Comparison of ENCODE assay signal across 8 cellular contexts in genomic region chr19:55069137-55069858, GRCh38. TPM values are rescaled to one million over a fixed set of nuclear protein-coding genes. Genes with fewer than 3 reads are reported as not detected.
DNase-seq lines count a peak whose midpoint lies in the region; TF ChIP-seq lines count a peak whose summit lies in the region.

No MANE protein-coding gene starts in this region.

- no peak for TF ChIP-seq CTCF in kidney epithelial cell (IDR thresholded peaks at IDR 0.05; ENCODE audit: insufficient read depth, low read length, poor library complexity, severe bottlenecking)

- peak overlapping the region; percentile 16 for H3K27ac ChIP-seq in CD8-positive, alpha-beta memory T cell (ENCODE audit: low read depth, low read length)
- peak overlapping the region; percentile 78 for H3K27ac ChIP-seq in urinary bladder (ENCODE audit: low read depth)

- DNase-seq in CD8-positive, alpha-beta memory T cell: no peak
- DNase-seq in HT1080 (ENCODE audit: low read depth): peak; percentile 58
- DNase-seq in adipocyte (ENCODE audit: low read depth): peak; percentile 39
- no peak for DNase-seq in kidney epithelial cell (ENCODE audit: low read depth)
- DNase-seq in stimulated activated CD4-positive, alpha-beta T cell treated with anti-CD3 and anti-CD28 coated beads, Interleukin-4, amount 100 ng/mL, for 1 hour: no peak
- no peak for DNase-seq in kidney glomerular epithelial cell (lab: John Stamatoyannopoulos, UW)
- DNase-seq in C1 segment of cervical spinal cord (lab: John Stamatoyannopoulos, UW): no peak

- no peaks in the 10 kb centered on the region for H3K36me3 Mint-ChIP-seq in CD8-positive, alpha-beta memory T cell

- POLR2A ChIA-PET in CD8-positive, alpha-beta memory T cell (lab: Charles Lee): no interaction called here

- 5% methylated on average over 25 of the region's 25 CpGs for WGBS in urinary bladder

- H3K36me3 ChIP-seq in CD8-positive, alpha-beta memory T cell (ENCODE audit: insufficient read depth, low read length): no peaks in the 10 kb centered on the region
- H3K36me3 ChIP-seq in adipocyte (ENCODE audit: control insufficient read depth, insufficient read depth, low read length, severe bottlenecking): no peaks in the 10 kb centered on the region
- H3K36me3 ChIP-seq in kidney epithelial cell (ENCODE audit: control insufficient read depth, insufficient read depth, low read length): no peaks in the 10 kb centered on the region
- H3K36me3 ChIP-seq in urinary bladder (ENCODE audit: insufficient read depth): no peaks in the 10 kb centered on the region

- peaks cover 0 to 18% (median 5%) of the 10 kb centered on the region in 5 donors for H3K9me3 Mint-ChIP-seq in CD8-positive, alpha-beta memory T cell

- peaks cover 9% of the 10 kb centered on the region for H3K4me1 ChIP-seq in CD8-positive, alpha-beta memory T cell (ENCODE audit: insufficient read depth, low read length)
- H3K4me1 ChIP-seq in adipocyte (ENCODE audit: control insufficient read depth, insufficient read depth, low read length) (peaks cover 4% of the 10 kb centered on the region), urinary bladder (ENCODE audit: insufficient read depth) (no peaks in the 10 kb centered on the region)

- peak overlapping the region; percentile 4 for H3K4me3 ChIP-seq in CD8-positive, alpha-beta memory T cell (ENCODE audit: low read length)
- H3K4me3 ChIP-seq in adipocyte (ENCODE audit: low read length): peak overlapping the region; percentile 46
- H3K4me3 ChIP-seq in kidney epithelial cell (ENCODE audit: low read depth, low read length): peak overlapping the region; percentile 25
- H3K4me3 ChIP-seq in urinary bladder (ENCODE audit: low read depth, low read length): no peak overlapping the region

- peaks cover 18% of the 10 kb centered on the region for H3K27me3 ChIP-seq in CD8-positive, alpha-beta memory T cell (ENCODE audit: insufficient read depth, low read length, poor library complexity, severe bottlenecking)
- H3K27me3 ChIP-seq in adipocyte (replicated peaks; ENCODE audit: control insufficient read depth, insufficient read depth, low read length) (peaks cover 44% of the 10 kb centered on the region), kidney epithelial cell (ENCODE audit: control insufficient read depth, insufficient read depth, low read length) (peaks cover 35% of the 10 kb centered on the region)

- H3K27ac Mint-ChIP-seq in CD8-positive, alpha-beta memory T cell: peak overlapping the region in 5 of 8 donors; percentile 6 to 87 (median 75)

- H3K9me3 ChIP-seq in CD8-positive, alpha-beta memory T cell (ENCODE audit: low read length): no peaks in the 10 kb centered on the region
- H3K9me3 ChIP-seq in adipocyte (ENCODE audit: control insufficient read depth, low read length): no peaks in the 10 kb centered on the region

- H3K27me3 Mint-ChIP-seq in CD8-positive, alpha-beta memory T cell: peaks cover 67 to 74% of the 10 kb centered on the region in 2 donors

- CTCF ChIA-PET in CD8-positive, alpha-beta memory T cell (lab: Charles Lee): interaction anchor here (1.0 kb wide), 1 partner anchor 19 kb away, joined by 3 read pairs; no protein-coding TSS in a partner anchor

- H3K4me1 Mint-ChIP-seq in CD8-positive, alpha-beta memory T cell: peaks cover 8 to 9% (median 8%) of the 10 kb centered on the region in 3 donors

- H3K9ac ChIP-seq in adipocyte (ENCODE audit: low read length): no peak overlapping the region

- H3K4me3 Mint-ChIP-seq in CD8-positive, alpha-beta memory T cell: peak overlapping the region in 5 of 7 donors; percentile 55 to 76 (median 64)

RNA-seq across cellular contexts. Expression of gene RDH13, which starts 6.3 kb away (rescaled TPM):
- total RNA-seq in CD8-positive, alpha-beta memory T cell: 10 to 100 TPM; 21.4 to 22.2 TPM
- polyA plus RNA-seq in CD8-positive, alpha-beta memory T cell: 15.8 TPM
- total RNA-seq in HT1080 (2014; rRNA removed; shearing (Covaris generic)): 15.6 and 18.6 TPM in 2 replicates
- polyA plus RNA-seq in HT1080 (2015; cell fraction: cytosol; rRNA removed): 6.1 and 8.4 TPM in 2 replicates
- 10.7 and 13.7 TPM in 2 replicates for polyA plus RNA-seq in HT1080 (2015; cell fraction: nucleus; rRNA removed)
- 16.6 and 23.4 TPM in 2 replicates for total RNA-seq in kidney epithelial cell
- total RNA-seq in urinary bladder: 15.0 TPM
- 12.4 TPM for polyA plus RNA-seq in urinary bladder

RNA-seq across cellular contexts. Expression of gene EPS8L1, which starts 6.4 kb away (rescaled TPM):
- total RNA-seq in CD8-positive, alpha-beta memory T cell: under 1 TPM; 0.27 to 0.74 TPM
- 0.28 TPM for polyA plus RNA-seq in CD8-positive, alpha-beta memory T cell
- total RNA-seq in HT1080 (2014; rRNA removed; shearing (Covaris generic)): 7.3 and 7.8 TPM in 2 replicates
- polyA plus RNA-seq in HT1080 (2015; cell fraction: cytosol; rRNA removed): 2.4 and 2.7 TPM in 2 replicates
- 6.8 and 8.7 TPM in 2 replicates for polyA plus RNA-seq in HT1080 (2015; cell fraction: nucleus; rRNA removed)
- total RNA-seq in kidney epithelial cell: 30.5 and 33.8 TPM in 2 replicates
- 3.0 TPM for total RNA-seq in urinary bladder
- polyA plus RNA-seq in urinary bladder: 8.1 TPM

RNA-seq across cellular contexts. Expression of gene GP6, which starts 31.2 kb away (rescaled TPM):
- total RNA-seq in CD8-positive, alpha-beta memory T cell: not detected
- polyA plus RNA-seq in CD8-positive, alpha-beta memory T cell: 0.21 TPM
- 0.03 and 0.05 TPM in 2 replicates for total RNA-seq in HT1080 (2014; rRNA removed; shearing (Covaris generic))
- polyA plus RNA-seq in HT1080 (2015; cell fraction: cytosol; rRNA removed): 0.05 TPM in 1 of 2 replicates, not detected in the other
- polyA plus RNA-seq in HT1080 (2015; cell fraction: nucleus; rRNA removed): 0.33 TPM in 1 of 2 replicates, not detected in the other
- total RNA-seq in kidney epithelial cell (0.33 TPM in 1 of 2 replicates, not detected in the other), urinary bladder (not detected)
- polyA plus RNA-seq in urinary bladder: 0.16 TPM

RNA-seq across cellular contexts. Expression of gene PPP1R12C, which starts 48.1 kb away (rescaled TPM):
- total RNA-seq in CD8-positive, alpha-beta memory T cell: 10 to 100 TPM; 95.4 to 98.3 TPM
- 7.7 TPM for polyA plus RNA-seq in CD8-positive, alpha-beta memory T cell
- 51.1 and 57.6 TPM in 2 replicates for total RNA-seq in HT1080 (2014; rRNA removed; shearing (Covaris generic))
- 29.1 and 34.0 TPM in 2 replicates for polyA plus RNA-seq in HT1080 (2015; cell fraction: cytosol; rRNA removed)
- polyA plus RNA-seq in HT1080 (2015; cell fraction: nucleus; rRNA removed): 149 and 151 TPM in 2 replicates
- total RNA-seq in kidney epithelial cell (62.9 and 94.8 TPM in 2 replicates), urinary bladder (24.8 TPM)
- 219 TPM for polyA plus RNA-seq in urinary bladder

Comparison
In these comparisons a context has a peak if more than half of its experiments do, and no peak if none do; other contexts are left out.
1. DNase-seq: peak in HT1080 (single experiment) and adipocyte (single experiment); none in CD8-positive, alpha-beta memory T cell (0 of 5), kidney epithelial cell (single experiment), stimulated activated CD4-positive, alpha-beta T cell treated with anti-CD3 and anti-CD28 coated beads, Interleukin-4, amount 100 ng/mL, for 1 hour (single experiment), kidney glomerular epithelial cell (single experiment) and C1 segment of cervical spinal cord (0 of 14).